19 cellular contexts compared by ENCODE assay signal in genomic region chr10:22217842-22218241, GRCh38. TPM values are rescaled to one million over a fixed set of nuclear protein-coding genes. Genes with fewer than 3 reads are reported as not detected.
DNase-seq lines count a peak whose midpoint lies in the region; ATAC-seq, FAIRE-seq and TF ChIP-seq lines count a peak whose summit lies in the region.
"Had no signal": no experiment of that assay in that cellular context is flagged by ENCODE, and none has a peak within 500 bp of the region (broad histone marks: within the 10 kb centered on the region; RNA-seq: fewer than 3 reads in every experiment).

TSS of gene EBLN1 (minus strand) at chr10:22218015. CDS start at chr10:22209983, 8,032 bp downstream.

- no peak within 1 kb of the TSS for H3K4me3 Mint-ChIP-seq in H9
- no peak within 1 kb of the TSS for H3K4me3 Mint-ChIP-seq in neural progenitor cell
- H3K4me3 Mint-ChIP-seq: CD4-positive, alpha-beta T cell had no signal

- TF ChIP-seq RAD21 in H1 (IDR thresholded peaks at IDR 0.05 in 1 of 2, conservative IDR thresholded peaks at IDR 0.05 in 1 of 2; ENCODE audit: low read depth in 2 of 2, low read length in 2 of 2): no peak

- H3K27me3 ChIP-seq in H9 (ENCODE audit: insufficient read depth, low read length) (no peaks in the 10 kb centered on the region), H1 (replicated peaks in 1 of 4; ENCODE audit: control insufficient read depth in 3 of 4, extremely low read depth in 1 of 4, insufficient read depth in 3 of 4, low read length in 3 of 4) (no peaks in the 10 kb centered on the region), neural progenitor cell (no peaks in the 10 kb centered on the region), prostate gland (replicated peaks; ENCODE audit: insufficient read depth) (no peaks in the 10 kb centered on the region), left ventricle myocardium inferior (ENCODE audit: low read depth) (no peaks in the 10 kb centered on the region)

- H3K9ac ChIP-seq in H9 (ENCODE audit: extremely low read depth, insufficient read length, low read length) (no peak within 1 kb of the TSS), H1 (replicated peaks in 1 of 4; ENCODE audit: extremely low read depth in 1 of 4, low read depth in 3 of 4, low read length in 3 of 4) (no peak within 1 kb of the TSS), neural progenitor cell (no peak within 1 kb of the TSS)
- H3K9ac ChIP-seq: GM23248 had no signal

- POLR2A ChIA-PET in H1 (lab: Charles Lee; ENCODE audit: partially characterized antibody): no interaction called here

- H3K9me3 Mint-ChIP-seq in H9 (no peaks in the 10 kb centered on the region), neural progenitor cell (no peaks in the 10 kb centered on the region)
- H3K9me3 Mint-ChIP-seq: CD4-positive, alpha-beta T cell had no signal

- intact Hi-C loops in prostate gland (cut with DNase I) (no loop called here), left ventricle myocardium inferior (cut with micrococcal nuclease) (no loop called here)

- no peak within 1 kb of the TSS for H2BK12ac ChIP-seq in H9 (ENCODE audit: insufficient read length, low read depth, low read length)
- no peak within 1 kb of the TSS for H2BK12ac ChIP-seq in H1 (ENCODE audit: low read depth, low read length)

- H2AFZ ChIP-seq in H9 (ENCODE audit: low read length) (peak within 1 kb of the TSS; percentile 49), H1 (ENCODE audit: low read length) (no peak within 1 kb of the TSS; the same call in 1 of the 2 replicates), neural progenitor cell (replicated peaks) (no peak within 1 kb of the TSS)
- H2AFZ ChIP-seq: GM23248 had no signal

- no peak for FAIRE-seq in H1 (lab: Jason Lieb, UNC)
- FAIRE-seq: A204.1, D721Med, G401.6, GM12891, GM19239 had no signal

- peaks cover 11% of the 10 kb centered on the region for H3F3A ChIP-seq in neural progenitor cell (ENCODE audit: low read depth)

- TF ChIP-seq POLR2A in H1 (IDR thresholded peaks at IDR 0.05; ENCODE audit: control extremely low read depth in 1 of 2, low read depth in 2 of 2, low read length in 2 of 2) (no peak), prostate gland (IDR thresholded peaks at IDR 0.05) (no peak)

- H2BK20ac ChIP-seq in H9 (ENCODE audit: low read depth, low read length, poor library complexity, severe bottlenecking): no peak within 1 kb of the TSS
- H2BK20ac ChIP-seq in H1 (ENCODE audit: low read length): no peak within 1 kb of the TSS

- H2BK120ac ChIP-seq in H9 (ENCODE audit: low read depth, low read length, poor library complexity, severe bottlenecking) (no peak within 1 kb of the TSS), H1 (replicated peaks; ENCODE audit: low read depth, low read length) (no peak within 1 kb of the TSS)

- H3K36me3 ChIP-seq in H1 (ENCODE audit: control insufficient read depth in 2 of 4, insufficient read depth in 4 of 4, low read length in 3 of 4) (no peaks in the 10 kb centered on the region), neural progenitor cell (no peaks in the 10 kb centered on the region), prostate gland (no peaks in the 10 kb centered on the region), left ventricle myocardium inferior (no peaks in the 10 kb centered on the region)

- H4K91ac ChIP-seq in H9 (ENCODE audit: insufficient read length, low read depth, low read length): no peak within 1 kb of the TSS
- no peak within 1 kb of the TSS for H4K91ac ChIP-seq in H1 (replicated peaks; ENCODE audit: insufficient read length, low read length)

- H4K20me1 ChIP-seq in H9 (ENCODE audit: control insufficient read depth, insufficient read depth, insufficient read length): no peaks in the 10 kb centered on the region
- no peaks in the 10 kb centered on the region for H4K20me1 ChIP-seq in H1 (replicated peaks in 1 of 2; ENCODE audit: control insufficient read depth in 1 of 2, insufficient read depth in 2 of 2, low read length in 2 of 2)
- H4K20me1 ChIP-seq in neural progenitor cell (ENCODE audit: low read depth): no peaks in the 10 kb centered on the region

- no peak within 1 kb of the TSS for H2BK15ac ChIP-seq in H9 (ENCODE audit: low read depth, low read length)
- peak within 1 kb of the TSS; percentile 46; the same call in 1 of the 2 replicates for H2BK15ac ChIP-seq in H1 (ENCODE audit: low read length)

- no CpG with 5 or more reads among the region's 7 CpGs for WGBS in H9 (ENCODE audit: extremely low coverage, insufficient read length, low lambda C conversion rate)
- WGBS in H1 (ENCODE audit: extremely low coverage in 1 of 2, insufficient coverage in 1 of 2, insufficient read length in 1 of 2, insufficient replicate concordance in 2 of 2, low coverage in 1 of 2, low lambda C conversion rate in 2 of 2, missing lambda C conversion rate in 1 of 2), 2 experiments: 93% methylated on average over 7 of the region's 7 CpGs; no CpG with 5 or more reads in 1 of the 2 experiments
- 77% methylated on average over 7 of the region's 7 CpGs for WGBS in prostate gland

- no peak for ATAC-seq in GM19395 (IDR thresholded peaks at IDR 0.05; ENCODE audit: unreplicated experiment)

- no peak for TF ChIP-seq EP300 in H1 (IDR thresholded peaks at IDR 0.05; ENCODE audit: borderline replicate concordance in 1 of 2, low read depth in 2 of 2, low read length in 2 of 2)

- DNase-seq in H9: no peak
- DNase-seq in H1 (ENCODE audit: low read depth in 1 of 2, low spot score in 2 of 2): no peak
- no peak for DNase-seq in neural progenitor cell (ENCODE audit: low spot score)
- DNase-seq in prostate gland (ENCODE audit: low spot score): no peak
- no peak for DNase-seq in left ventricle myocardium inferior
- DNase-seq: AML-193; CD4-positive, alpha-beta T cell; GM23248; H7 had no signal

- no peak within 1 kb of the TSS for H3T11ph ChIP-seq in H9 (ENCODE audit: low read length)

- H2AK5ac ChIP-seq in H9 (ENCODE audit: insufficient read length, low read length) (no peak within 1 kb of the TSS), H1 (ENCODE audit: low read depth, low read length) (no peak within 1 kb of the TSS)

- no peak within 1 kb of the TSS for H4K5ac ChIP-seq in H9 (ENCODE audit: insufficient read length, low read depth, low read length)
- H4K5ac ChIP-seq in H1 (ENCODE audit: insufficient read length, low read depth, low read length): no peak within 1 kb of the TSS

- H4K8ac ChIP-seq in H9 (replicated peaks; ENCODE audit: insufficient read length, low read depth, low read length) (no peak within 1 kb of the TSS), H1 (ENCODE audit: extremely low read depth, insufficient read depth, low read length) (no peak within 1 kb of the TSS)

- H3K18ac ChIP-seq in H9 (ENCODE audit: insufficient read length, low read depth, low read length): no peak within 1 kb of the TSS
- H3K18ac ChIP-seq in H1 (ENCODE audit: extremely low read depth, low read length): no peak within 1 kb of the TSS

- H3K27ac Mint-ChIP-seq in H9: no peak within 1 kb of the TSS
- H3K27ac Mint-ChIP-seq in neural progenitor cell: no peak within 1 kb of the TSS
- H3K27ac Mint-ChIP-seq: CD4-positive, alpha-beta T cell had no signal

- H3K23me2 ChIP-seq in H9 (ENCODE audit: insufficient read length, low read depth, low read length, poor library complexity, severe bottlenecking): no peaks in the 10 kb centered on the region
- no peaks in the 10 kb centered on the region for H3K23me2 ChIP-seq in H1 (ENCODE audit: low read depth, low read length)

- 0 out of 4 replicates have a peak, but pooled peaks cover 0 to 2% of the 10 kb centered on the region in 2 experiments for H3K4me1 Mint-ChIP-seq in H9
- no peaks in the 10 kb centered on the region for H3K4me1 Mint-ChIP-seq in neural progenitor cell

- H2BK5ac ChIP-seq in H9 (ENCODE audit: insufficient read length, low read length) (no peak within 1 kb of the TSS), H1 (ENCODE audit: low read depth, low read length) (no peak within 1 kb of the TSS)

- H3K79me2 ChIP-seq in H9 (ENCODE audit: insufficient read depth, low read length): no peaks in the 10 kb centered on the region
- no peaks in the 10 kb centered on the region for H3K79me2 ChIP-seq in H1 (ENCODE audit: control insufficient read depth in 1 of 2, insufficient read depth in 2 of 2, low read length in 2 of 2)
- H3K79me2 ChIP-seq in neural progenitor cell (ENCODE audit: low read depth): no peaks in the 10 kb centered on the region

- no peak within 1 kb of the TSS for H3K23ac ChIP-seq in H9 (ENCODE audit: insufficient read length, low read depth, low read length)
- H3K23ac ChIP-seq in H1 (ENCODE audit: insufficient read length): no peak within 1 kb of the TSS

- H3K9me3 ChIP-seq in H9 (ENCODE audit: control insufficient read depth, low read depth, low read length): no peaks in the 10 kb centered on the region
- no peaks in the 10 kb centered on the region for H3K9me3 ChIP-seq in H1 (ENCODE audit: insufficient read depth in 2 of 2, low read depth in 1 of 2, low read length in 1 of 2)
- H3K9me3 ChIP-seq in neural progenitor cell (ENCODE audit: low read depth): no peaks in the 10 kb centered on the region
- H3K9me3 ChIP-seq in prostate gland: no peaks in the 10 kb centered on the region
- H3K9me3 ChIP-seq in left ventricle myocardium inferior (replicated peaks): no peaks in the 10 kb centered on the region
- H3K9me3 ChIP-seq: Caco-2 had no signal

- H3K79me1 ChIP-seq in H9 (ENCODE audit: insufficient read depth, low read depth, low read length, poor library complexity, severe bottlenecking): no peaks in the 10 kb centered on the region
- H3K79me1 ChIP-seq in H1 (ENCODE audit: low read depth, low read length): no peaks in the 10 kb centered on the region

- H3K4me1 ChIP-seq in H9 (ENCODE audit: insufficient read depth, low read length): no peaks in the 10 kb centered on the region
- no peaks in the 10 kb centered on the region for H3K4me1 ChIP-seq in H1 (replicated peaks in 1 of 4; ENCODE audit: control insufficient read depth in 3 of 4, insufficient read depth in 4 of 4, low read length in 3 of 4)
- H3K4me1 ChIP-seq in neural progenitor cell: peaks cover 14% of the 10 kb centered on the region
- H3K4me1 ChIP-seq in prostate gland (replicated peaks): no peaks in the 10 kb centered on the region
- H3K4me1 ChIP-seq in left ventricle myocardium inferior: no peaks in the 10 kb centered on the region
- H3K4me1 ChIP-seq: Caco-2 had no signal

- H3K14ac ChIP-seq in H9 (ENCODE audit: insufficient read depth, low read length) (no peak within 1 kb of the TSS), H1 (ENCODE audit: insufficient read length) (no peak within 1 kb of the TSS)

- TF ChIP-seq CTCF in H9 (conservative IDR thresholded peaks at IDR 0.05) (no peak), H1 (IDR thresholded peaks at IDR 0.05; ENCODE audit: control extremely low read depth in 1 of 3, insufficient read depth in 1 of 3, low read depth in 1 of 3, low read length in 3 of 3) (no peak), neural progenitor cell (IDR thresholded peaks at IDR 0.05) (no peak), prostate gland (IDR thresholded peaks at IDR 0.05) (no peak), left ventricle myocardium inferior (IDR thresholded peaks at IDR 0.05; ENCODE audit: borderline replicate concordance) (no peak)

- CTCF ChIA-PET in H1 (lab: Charles Lee; ENCODE audit: partially characterized antibody): interaction anchor here (0.9 to 1.9 kb wide), 4 partner anchors 14 to 224 kb away, joined by 3 to 10 read pairs (median 4); no protein-coding TSS in a partner anchor

- H3K4ac ChIP-seq in H9 (ENCODE audit: low read depth, low read length) (no peak within 1 kb of the TSS), H1 (replicated peaks; ENCODE audit: insufficient read length, low read depth, low read length) (no peak within 1 kb of the TSS)

- H3K4me3 ChIP-seq in H1 (ENCODE audit: extremely low read depth in 1 of 4, insufficient read depth in 2 of 4, low read depth in 3 of 4, low read length in 4 of 4) (no peak within 1 kb of the TSS), neural progenitor cell (no peak within 1 kb of the TSS), prostate gland (no peak within 1 kb of the TSS), left ventricle myocardium inferior (no peak within 1 kb of the TSS)
- H3K4me3 ChIP-seq: GM23248 had no signal

- H3K56ac ChIP-seq in H9 (ENCODE audit: insufficient read length, low read depth, low read length) (no peak within 1 kb of the TSS), H1 (replicated peaks; ENCODE audit: insufficient read length, low read depth, low read length) (no peak within 1 kb of the TSS)

- H3K27ac ChIP-seq in H9 (ENCODE audit: insufficient read length, low read depth, low read length) (no peak within 1 kb of the TSS), H1 (ENCODE audit: low read depth, low read length) (no peak within 1 kb of the TSS), neural progenitor cell (no peak within 1 kb of the TSS), prostate gland (no peak within 1 kb of the TSS), left ventricle myocardium inferior (replicated peaks) (no peak within 1 kb of the TSS)
- H3K27ac ChIP-seq: C4-2B, GM23248 had no signal

- H3K4me2 ChIP-seq in H9 (ENCODE audit: insufficient read depth, insufficient read length, low read length) (no peak within 1 kb of the TSS), H1 (ENCODE audit: insufficient read depth in 1 of 2, low read depth in 2 of 2, low read length in 2 of 2) (no peak within 1 kb of the TSS), neural progenitor cell (peak within 1 kb of the TSS; percentile 41)

- no peaks in the 10 kb centered on the region for H3K36me3 Mint-ChIP-seq in H9 (ENCODE audit: insufficient read depth in 1 of 3, low read depth in 3 of 3)
- no peaks in the 10 kb centered on the region for H3K36me3 Mint-ChIP-seq in neural progenitor cell

- H3K27me3 Mint-ChIP-seq in H9 (ENCODE audit: low read depth) (peaks cover 3% of the 10 kb centered on the region), neural progenitor cell (ENCODE audit: insufficient read depth, low read depth) (peaks cover 8% of the 10 kb centered on the region)

RNA-seq across cellular contexts. Expression of gene EBLN1, which starts in this region (rescaled TPM):
- total RNA-seq in H9 (2021): not detected in 2 replicates
- not detected in 2 replicates for total RNA-seq in H1 (2021; fragmentation: NEBNext Ultra II Directional; extraction: Animal tissue kit (Norgen Biotek cat#: 25700))
- polyA plus RNA-seq in H1 (2011; rRNA removed): not detected in 2 replicates
- not detected for polyA plus RNA-seq in H1 (2011; cell fraction: cytosol; rRNA removed)
- not detected for polyA plus RNA-seq in H1 (2011; cell fraction: nucleus; rRNA removed)
- not detected in 4 replicates for polyA plus RNA-seq in H1 (2012, experiment 1 of 2)
- polyA plus RNA-seq in H1 (2012, experiment 2 of 2): not detected
- polyA plus RNA-seq in H1 (2013, experiment 1 of 2): 0.06 TPM
- 0.06 TPM for polyA plus RNA-seq in H1 (2013, experiment 2 of 2)
- polyA minus RNA-seq in H1 (2011; rRNA and poly(A)+ RNA removed): not detected in 2 replicates
- not detected for polyA minus RNA-seq in H1 (2011; cell fraction: cytosol; rRNA and poly(A)+ RNA removed)
- polyA minus RNA-seq in H1 (2011; cell fraction: nucleus; rRNA and poly(A)+ RNA removed): not detected
- not detected in 2 replicates for total RNA-seq in neural progenitor cell (ENCODE audit: low replicate concordance)
- total RNA-seq in prostate gland: 1 to 10 TPM in 1 of 2 donors, not detected in 1; 1.8 TPM
- not detected for total RNA-seq in left ventricle myocardium inferior
- total RNA-seq: Caco-2; CD4-positive, alpha-beta T cell; GM23248; H7; HT-29 had no signal
- polyA plus RNA-seq: BJ, GM23248 had no signal
